ENCODE assay signal across 9 cellular contexts in genomic region chr16:2874584-2875362, GRCh38. TPM values are rescaled to one million over a fixed set of nuclear protein-coding genes. Genes with fewer than 3 reads are reported as not detected.
A peak's percentile ranks its signal among the peaks of the same experiment; 100 is the strongest.
DNase-seq lines count a peak whose midpoint lies in the region; ATAC-seq lines count a peak whose summit lies in the region.
"Had no signal": no experiment of that assay in that cellular context is flagged by ENCODE, and none has a peak within 500 bp of the region (broad histone marks: within the 10 kb centered on the region; RNA-seq: fewer than 3 reads in every experiment).

No MANE protein-coding gene starts in this region.

- H3K27ac Mint-ChIP-seq in activated naive CD8-positive, alpha-beta T cell treated with anti-CD3 and anti-CD28 coated beads, Interleukin-2, amount 10 ng/mL, durations not matched to agents 7 days and 5 days, result no peak overlapping the region
- H3K27ac Mint-ChIP-seq: T-helper 1 cell treated with Interleukin-12 subunit alpha and Interleukin-12 subunit beta and Interleukin-4 antibody, amounts not matched to agents 30 μg/mL and 1 μg/mL, for 36 hours had no signal

- intact Hi-C loops in left cardiac atrium (cut with DNase I), result loop anchor here (5.0 to 10.0 kb wide), 2 partner anchors 48 to 50 kb away; no protein-coding TSS in a partner anchor

- ATAC-seq in GM21529 (IDR thresholded peaks at IDR 0.05; ENCODE audit: unreplicated experiment) (peak; percentile 76), left cardiac atrium (peak; percentile 99), HG03139 (IDR thresholded peaks at IDR 0.05; ENCODE audit: unreplicated experiment) (no peak)
- peak; percentile 99 for ATAC-seq in activated naive CD8-positive, alpha-beta T cell treated with anti-CD3 and anti-CD28 coated beads, Interleukin-2, amount 10 ng/mL, durations not matched to agents 7 days and 5 days (ENCODE audit: low read depth)

- H3K4me3 Mint-ChIP-seq in activated naive CD8-positive, alpha-beta T cell treated with anti-CD3 and anti-CD28 coated beads, Interleukin-2, amount 10 ng/mL, durations not matched to agents 7 days and 5 days, result no peak overlapping the region
- H3K4me3 Mint-ChIP-seq: T-helper 1 cell treated with Interleukin-12 subunit alpha and Interleukin-12 subunit beta and Interleukin-4 antibody, amounts not matched to agents 30 μg/mL and 1 μg/mL, for 36 hours had no signal

- peaks cover 1% of the 10 kb centered on the region for H3K9me3 Mint-ChIP-seq in activated naive CD8-positive, alpha-beta T cell treated with anti-CD3 and anti-CD28 coated beads, Interleukin-2, amount 10 ng/mL, durations not matched to agents 7 days and 5 days
- H3K9me3 Mint-ChIP-seq: T-helper 1 cell treated with Interleukin-12 subunit alpha and Interleukin-12 subunit beta and Interleukin-4 antibody, amounts not matched to agents 30 μg/mL and 1 μg/mL, for 36 hours had no signal

- no peaks in the 10 kb centered on the region for H3K36me3 Mint-ChIP-seq in activated naive CD8-positive, alpha-beta T cell treated with anti-CD3 and anti-CD28 coated beads, Interleukin-2, amount 10 ng/mL, durations not matched to agents 7 days and 5 days

- peak; percentile 58 for DNase-seq in COLO829 (ENCODE audit: low spot score)
- DNase-seq in NCI-H1092 treated with DMSO at 0.1 percent for 48 hours (lab: John Stamatoyannopoulos, UW), result peak; percentile 77
- DNase-seq in SW480 (ENCODE audit: low spot score), result peak; percentile 71
- peak; percentile 71 for DNase-seq in activated naive CD8-positive, alpha-beta T cell treated with anti-CD3 and anti-CD28 coated beads, Interleukin-2, amount 10 ng/mL, durations not matched to agents 7 days and 5 days
- peak; percentile 85 for DNase-seq in left cardiac atrium
- DNase-seq in retina, result peak; percentile 93

- H3K27me3 Mint-ChIP-seq in activated naive CD8-positive, alpha-beta T cell treated with anti-CD3 and anti-CD28 coated beads, Interleukin-2, amount 10 ng/mL, durations not matched to agents 7 days and 5 days, result peaks cover 11% of the 10 kb centered on the region

- peaks cover 1% of the 10 kb centered on the region for H3K4me1 Mint-ChIP-seq in activated naive CD8-positive, alpha-beta T cell treated with anti-CD3 and anti-CD28 coated beads, Interleukin-2, amount 10 ng/mL, durations not matched to agents 7 days and 5 days

- POLR2A ChIA-PET in activated naive CD8-positive, alpha-beta T cell treated with anti-CD3 and anti-CD28 coated beads, Interleukin-2, amount 10 ng/mL, durations not matched to agents 7 days and 5 days (lab: Charles Lee), result no interaction called here

RNA-seq across cellular contexts. Expression of gene FLYWCH2, which starts 8.2 kb away (rescaled TPM):
- total RNA-seq in activated naive CD8-positive, alpha-beta T cell treated with anti-CD3 and anti-CD28 coated beads, Interleukin-2, amount 10 ng/mL, durations not matched to agents 7 days and 5 days, result 10 to 100 TPM; 21.0 to 21.2 TPM
- total RNA-seq in left cardiac atrium, result 10 to 100 TPM; 27.1 to 29.1 TPM

RNA-seq across cellular contexts. Expression of gene PRSS22, which starts 16.8 kb away (rescaled TPM):
- total RNA-seq in activated naive CD8-positive, alpha-beta T cell treated with anti-CD3 and anti-CD28 coated beads, Interleukin-2, amount 10 ng/mL, durations not matched to agents 7 days and 5 days, result not detected
- not detected for total RNA-seq in left cardiac atrium

RNA-seq across cellular contexts. Expression of gene FLYWCH1, which starts 37.0 kb away (rescaled TPM):
- total RNA-seq in activated naive CD8-positive, alpha-beta T cell treated with anti-CD3 and anti-CD28 coated beads, Interleukin-2, amount 10 ng/mL, durations not matched to agents 7 days and 5 days, result 10 to 100 TPM; 65.5 to 69.7 TPM
- 10 to 100 TPM; 31.4 to 35.1 TPM for total RNA-seq in left cardiac atrium

RNA-seq across cellular contexts. Expression of gene ZG16B, which starts 44.7 kb away (rescaled TPM):
- total RNA-seq in activated naive CD8-positive, alpha-beta T cell treated with anti-CD3 and anti-CD28 coated beads, Interleukin-2, amount 10 ng/mL, durations not matched to agents 7 days and 5 days, result 1 to 10 TPM; 6.7 to 8.1 TPM
- total RNA-seq in left cardiac atrium, result under 1 TPM in 1 of 2 donors, not detected in 1; 0.27 TPM

RNA-seq across cellular contexts. Expression of gene PRSS21, which starts 57.7 kb away (rescaled TPM):
- 1 to 10 TPM; 5.6 to 6.9 TPM for total RNA-seq in activated naive CD8-positive, alpha-beta T cell treated with anti-CD3 and anti-CD28 coated beads, Interleukin-2, amount 10 ng/mL, durations not matched to agents 7 days and 5 days
- total RNA-seq in left cardiac atrium, result not detected
